In the genomic region with DNA sequence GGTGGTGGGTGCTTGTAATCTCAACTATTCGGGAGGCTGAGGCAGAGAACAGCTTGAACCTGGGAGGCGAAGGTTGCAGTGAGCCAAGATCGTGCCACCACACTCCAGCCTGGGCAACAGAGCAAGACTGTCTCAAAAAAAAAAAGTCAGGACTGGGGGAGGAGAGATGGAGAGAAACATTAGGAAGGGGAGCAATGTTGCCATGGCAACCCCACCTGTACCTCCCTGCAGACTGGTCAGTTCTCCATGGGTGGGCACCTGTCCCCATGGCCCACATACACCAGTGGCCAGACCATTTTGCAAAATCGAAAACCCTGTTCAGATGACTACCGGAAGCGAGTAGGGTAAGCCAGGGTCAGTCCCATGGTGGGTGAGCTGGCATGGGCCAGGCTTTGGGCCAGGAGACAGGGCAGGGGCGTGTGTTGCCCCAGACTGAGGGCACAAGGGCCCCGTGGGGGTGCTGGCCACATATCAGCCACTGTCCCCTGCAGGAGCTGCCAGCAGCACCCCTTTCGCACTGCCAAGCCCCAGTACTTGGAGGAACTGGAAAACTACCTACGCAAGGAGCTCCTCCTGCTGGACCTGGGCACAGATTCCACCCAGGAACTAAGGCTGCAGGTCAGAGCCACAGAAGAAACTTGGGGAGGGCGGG, we compare ENCODE assay signal across 17 cellular contexts. TPM values are rescaled to one million over a fixed set of nuclear protein-coding genes. Genes with fewer than 3 reads are reported as not detected.
DNase-seq lines count a peak whose midpoint lies in the region; ATAC-seq, FAIRE-seq and TF ChIP-seq lines count a peak whose summit lies in the region.
"Had no signal": no experiment of that assay in that cellular context is flagged by ENCODE, and none has a peak within 500 bp of the region (broad histone marks: within the 10 kb centered on the region; RNA-seq: fewer than 3 reads in every experiment).

No MANE protein-coding gene starts in this region.

- BruUV-seq in HepG2 (replicated peaks; lab: Mats Ljungman, UMichigan) (no TSS peak), endothelial cell of umbilical vein (replicated peaks; lab: Mats Ljungman, UMichigan) (no TSS peak)

- TF ChIP-seq POLR2A in HepG2 (IDR thresholded peaks at IDR 0.05; ENCODE audit: insufficient read depth in 1 of 2, low read depth in 2 of 2, low read length in 2 of 2) = no peak
- no peak for TF ChIP-seq POLR2A in right lobe of liver (IDR thresholded peaks at IDR 0.05)
- no peak for TF ChIP-seq POLR2A in endothelial cell of umbilical vein (IDR thresholded peaks at IDR 0.05; ENCODE audit: low read depth, low read length)

- in situ Hi-C loops in HepG2 (cut with HindIII; ENCODE audit: extremely low pct_ligation_motif_present, low pct_unique_long_range_greater_than_20kb) = no loop called here

- ATAC-seq in HepG2 = no peak
- no peak for ATAC-seq in right lobe of liver
- ATAC-seq in HG03280 (IDR thresholded peaks at IDR 0.05; ENCODE audit: unreplicated experiment) = no peak
- ATAC-seq: A549 had no signal

- CTCF ChIA-PET in HepG2 (lab: Yijun Ruan, JAX; ENCODE audit: low intra/inter-chr PET ratio, low total read pairs) = no interaction called here
- CTCF ChIA-PET in endothelial cell of umbilical vein (lab: Charles Lee) = interaction anchor here (0.6 to 1.2 kb wide), 4 partner anchors 51 to 148 kb away, joined by 3 to 4 read pairs (median 4); no protein-coding TSS in a partner anchor

- H4K20me1 ChIP-seq in HepG2 (ENCODE audit: insufficient read depth, low read length) (no peaks in the 10 kb centered on the region), endothelial cell of umbilical vein (replicated peaks; ENCODE audit: control insufficient read depth, extremely low read depth, insufficient read depth, low read length) (no peaks in the 10 kb centered on the region)

- POLR2A ChIA-PET in HepG2 (lab: Yijun Ruan, JAX) = interaction anchor here (0.6 to 0.9 kb wide), 2 partner anchors 13 to 149 kb away, joined by 3 to 4 read pairs; no protein-coding TSS in a partner anchor
- POLR2A ChIA-PET in endothelial cell of umbilical vein (lab: Charles Lee) = no interaction called here

- WGBS in HepG2 (ENCODE audit: low lambda C conversion rate) = 68% methylated on average over 7 of the region's 11 CpGs
- WGBS in right lobe of liver (ENCODE audit: insufficient coverage, low coverage, low lambda C conversion rate, missing lambda C conversion rate) = 93% methylated on average over 3 of the region's 11 CpGs

- H3K27me3 ChIP-seq in HepG2 (ENCODE audit: control insufficient read depth in 1 of 2, insufficient read depth in 2 of 2, low read length in 2 of 2) (peaks cover 0 to 2% of the 10 kb centered on the region in 2 experiments; a peak in 1 of 5 replicates), right lobe of liver (no peaks in the 10 kb centered on the region), endothelial cell of umbilical vein (ENCODE audit: control insufficient read depth in 2 of 2, insufficient read depth in 2 of 2, low read length in 2 of 2) (no peaks in the 10 kb centered on the region)

- H2AFZ ChIP-seq in HepG2 (ENCODE audit: low read length) = no peak overlapping the region
- H2AFZ ChIP-seq in endothelial cell of umbilical vein (ENCODE audit: low read depth, low read length) = no peak overlapping the region

- TF ChIP-seq CTCF in HepG2 (CRISPR knock-in tag; IDR thresholded peaks at IDR 0.05) = 0 out of 2 replicates have a peak, but pooled peaks have one; percentile 16
- no peak for TF ChIP-seq CTCF in right lobe of liver (IDR thresholded peaks at IDR 0.05)
- TF ChIP-seq CTCF in endothelial cell of umbilical vein (IDR thresholded peaks at IDR 0.05; ENCODE audit: extremely low read depth in 1 of 2, insufficient read depth in 1 of 2, low read depth in 1 of 2, low read length in 2 of 2) = no peak

- H3K27ac ChIP-seq in HepG2 (ENCODE audit: extremely low read length, insufficient read depth, low read length) (no peak overlapping the region), right lobe of liver (no peak overlapping the region), endothelial cell of umbilical vein (ENCODE audit: insufficient read depth, low read depth, low read length) (no peak overlapping the region)
- H3K27ac ChIP-seq: 22Rv1, A549, C4-2B had no signal

- intact Hi-C loops in HepG2 (cut with micrococcal nuclease; ENCODE audit: unreplicated experiment) (no loop called here), right lobe of liver (cut with DNase I) (loop anchor here in 1 of 2 donors (10.0 kb wide), 1 partner anchor 104 kb away; no protein-coding TSS in a partner anchor), endothelial cell of umbilical vein (cut with micrococcal nuclease) (no loop called here), cardiac septum (cut with DNase I) (no loop called here)

- H3K4me1 ChIP-seq in HepG2 (ENCODE audit: insufficient read depth, low read length) (peaks cover 31% of the 10 kb centered on the region), right lobe of liver (peaks cover 0 to 3% (median 0%) of the 10 kb centered on the region in 4 donors), endothelial cell of umbilical vein (ENCODE audit: control insufficient read depth, extremely low read depth, insufficient read depth, low read length) (no peaks in the 10 kb centered on the region)
- H3K4me1 ChIP-seq: A549 had no signal

- dilution Hi-C loops in endothelial cell of umbilical vein (cut with MboI; ENCODE audit: extremely low pct_ligation_motif_present, low sequenced_read_pairs) = no loop called here

- H3K9me1 ChIP-seq in endothelial cell of umbilical vein (replicated peaks; ENCODE audit: control insufficient read depth, extremely low read depth, insufficient read depth, low read length) = no peaks in the 10 kb centered on the region

- no peak overlapping the region for H3K4me2 ChIP-seq in HepG2 (ENCODE audit: low read depth, low read length)
- no peak overlapping the region for H3K4me2 ChIP-seq in endothelial cell of umbilical vein (ENCODE audit: insufficient read depth, low read length)
- H3K4me2 ChIP-seq: A549 had no signal

- H3K9ac ChIP-seq in HepG2 (ENCODE audit: insufficient read depth, low read depth, low read length) (no peak overlapping the region), endothelial cell of umbilical vein (replicated peaks; ENCODE audit: extremely low read depth, insufficient read depth, low read length) (peak overlapping the region; percentile 3)

- no peaks in the 10 kb centered on the region for H3K9me3 ChIP-seq in HepG2 (ENCODE audit: low read length)
- no peaks in the 10 kb centered on the region for H3K9me3 ChIP-seq in right lobe of liver
- no peaks in the 10 kb centered on the region for H3K9me3 ChIP-seq in endothelial cell of umbilical vein (replicated peaks; ENCODE audit: control insufficient read depth, insufficient read depth, low read length)
- H3K9me3 ChIP-seq: A549 had no signal

- H3K36me3 ChIP-seq in HepG2 (replicated peaks in 1 of 2; ENCODE audit: control insufficient read depth in 1 of 2, insufficient read depth in 2 of 2, low read length in 2 of 2) (no peaks in the 10 kb centered on the region), right lobe of liver (no peaks in the 10 kb centered on the region), endothelial cell of umbilical vein (ENCODE audit: control insufficient read depth in 2 of 2, extremely low read depth in 1 of 2, insufficient read depth in 2 of 2, low read length in 2 of 2) (no peaks in the 10 kb centered on the region)

- no peak for TF ChIP-seq RAD21 in HepG2 (CRISPR knock-in tag; IDR thresholded peaks at IDR 0.05)

- H3K4me3 ChIP-seq in HepG2 (replicated peaks in 1 of 3; ENCODE audit: insufficient read depth in 1 of 3, low read depth in 2 of 3, low read length in 3 of 3) (no peak overlapping the region), right lobe of liver (no peak overlapping the region), endothelial cell of umbilical vein (replicated peaks in 1 of 3; ENCODE audit: insufficient read depth in 1 of 3, low read depth in 1 of 3, low read length in 3 of 3) (no peak overlapping the region)
- H3K4me3 ChIP-seq: A549 had no signal

- FAIRE-seq in HepG2 (lab: Jason Lieb, UNC) (no peak), endothelial cell of umbilical vein (lab: Jason Lieb, UNC) (no peak)
- FAIRE-seq: A549 had no signal

- DNase-seq in HepG2 (ENCODE audit: low spot score) (no peak), right lobe of liver (no peak), endothelial cell of umbilical vein (ENCODE audit: low read depth, low spot score) (no peak), islet precursor cell (no peak), cardiac septum (ENCODE audit: low spot score) (no peak)
- DNase-seq: AML-193; CD4-positive, alpha-beta T cell; DMS79 treated with DMSO at 0.1 percent for 48 hours; GF-D8; GOT3; H7; IMR-90; KBM-7 had no signal

- no peaks in the 10 kb centered on the region for H3K79me2 ChIP-seq in HepG2 (ENCODE audit: insufficient read depth, low read length)
- H3K79me2 ChIP-seq in endothelial cell of umbilical vein (ENCODE audit: control insufficient read depth, insufficient read depth, low read length) = no peaks in the 10 kb centered on the region

- TF ChIP-seq EP300 in HepG2 (IDR thresholded peaks at IDR 0.05; ENCODE audit: low read depth in 2 of 2, low read length in 2 of 2) (no peak), HepG2 (CRISPR knock-in tag; IDR thresholded peaks at IDR 0.05; ENCODE audit: borderline replicate concordance) (no peak)

RNA-seq across cellular contexts. Expression of gene TSNAXIP1, which starts 14.0 kb away (rescaled TPM):
- total RNA-seq in HepG2 (2016; rRNA removed; fragmentation: Illumina TruSeq; extraction: Trizol) (0.10 and 0.86 TPM in 2 replicates), right lobe of liver (1 to 10 TPM in 3 of 6 experiments, under 1 TPM in 3; 0.42 to 1.2 (median 0.99) TPM), endothelial cell of umbilical vein (0.95 and 1.0 TPM in 2 replicates), cardiac septum (0.51 TPM)
- 0.18 TPM in 1 of 2 replicates, not detected in the other for total RNA-seq in HepG2 (2016; cell fraction: cytosol; rRNA removed; fragmentation: Illumina TruSeq; extraction: Trizol; ENCODE audit: low read depth)
- total RNA-seq in HepG2 (2016; cell fraction: insoluble cytoplasmic fraction; rRNA removed; fragmentation: Illumina TruSeq; extraction: Trizol) = 0.10 and 0.93 TPM in 2 replicates
- 0.24 and 0.25 TPM in 2 replicates for total RNA-seq in HepG2 (2016; cell fraction: membrane; rRNA removed; fragmentation: Illumina TruSeq; extraction: Trizol)
- total RNA-seq in HepG2 (2016; cell fraction: nucleus; rRNA removed; fragmentation: Illumina TruSeq; extraction: Trizol) = 0.84 and 1.0 TPM in 2 replicates
- polyA plus RNA-seq in HepG2 (2011; rRNA removed) (0.37 and 0.61 TPM in 2 replicates), endothelial cell of umbilical vein (1.0 and 1.2 TPM in 2 replicates)
- polyA plus RNA-seq in HepG2 (2011; cell fraction: cytosol; rRNA removed) = 0.09 and 0.17 TPM in 2 replicates
- 4.3 and 5.3 TPM in 2 replicates for polyA plus RNA-seq in HepG2 (2011; cell fraction: nucleus; rRNA removed)
- polyA plus RNA-seq in HepG2 (2012) = 0.23 and 0.63 TPM in 2 replicates
- polyA plus RNA-seq in HepG2 (2016; cell fraction: cytosol; fragmentation: Illumina TruSeq; extraction: Trizol; ENCODE audit: low read depth) = 0.10 TPM in 1 of 2 replicates, not detected in the other
- 0.16 and 0.74 TPM in 2 replicates for polyA plus RNA-seq in HepG2 (2016; cell fraction: insoluble cytoplasmic fraction; fragmentation: Illumina TruSeq; extraction: Trizol; ENCODE audit: low read depth)
- 0.08 TPM in 1 of 2 replicates, not detected in the other for polyA plus RNA-seq in HepG2 (2016; cell fraction: membrane; fragmentation: Illumina TruSeq; extraction: Trizol; ENCODE audit: low read depth)
- polyA plus RNA-seq in HepG2 (2016; cell fraction: nucleus; fragmentation: Illumina TruSeq; extraction: Trizol; ENCODE audit: insufficient read depth, low read depth) = 3.4 and 4.5 TPM in 2 replicates
- 0.06 and 0.37 TPM in 2 replicates for polyA minus RNA-seq in HepG2 (2011; rRNA and poly(A)+ RNA removed; ENCODE audit: low replicate concordance)
- not detected in 2 replicates for polyA minus RNA-seq in HepG2 (2011; cell fraction: cytosol; rRNA and poly(A)+ RNA removed)
- polyA minus RNA-seq in HepG2 (2011; cell fraction: nucleus; rRNA and poly(A)+ RNA removed) = 0.39 and 2.0 TPM in 2 replicates
- polyA plus RNA-seq in endothelial cell of umbilical vein (2011; cell fraction: cytosol; rRNA removed) = 0.32 and 0.79 TPM in 2 replicates
- polyA plus RNA-seq in endothelial cell of umbilical vein (2011; cell fraction: nucleus; rRNA removed) = 16.7 and 17.7 TPM in 2 replicates
- polyA plus RNA-seq in endothelial cell of umbilical vein (2012) = 0.79 and 0.88 TPM in 2 replicates
- polyA minus RNA-seq in endothelial cell of umbilical vein = 0.62 and 1.2 TPM in 2 replicates
- not detected for polyA minus RNA-seq in endothelial cell of umbilical vein (2011; cell fraction: cytosol; rRNA and poly(A)+ RNA removed)
- 0.38 and 1.7 TPM in 2 replicates for polyA minus RNA-seq in endothelial cell of umbilical vein (2011; cell fraction: nucleus; rRNA and poly(A)+ RNA removed)

RNA-seq across cellular contexts. Expression of gene RANBP10, which starts 14.4 kb away (rescaled TPM):
- total RNA-seq in HepG2 (2016; rRNA removed; fragmentation: Illumina TruSeq; extraction: Trizol) (8.5 and 9.2 TPM in 2 replicates), right lobe of liver (10 to 100 TPM; 15.1 to 38.4 (median 22.7) TPM), endothelial cell of umbilical vein (20.6 and 25.6 TPM in 2 replicates), cardiac septum (16.4 TPM)
- 2.6 and 3.0 TPM in 2 replicates for total RNA-seq in HepG2 (2016; cell fraction: cytosol; rRNA removed; fragmentation: Illumina TruSeq; extraction: Trizol; ENCODE audit: low read depth)
- 8.1 and 8.8 TPM in 2 replicates for total RNA-seq in HepG2 (2016; cell fraction: insoluble cytoplasmic fraction; rRNA removed; fragmentation: Illumina TruSeq; extraction: Trizol)
- total RNA-seq in HepG2 (2016; cell fraction: membrane; rRNA removed; fragmentation: Illumina TruSeq; extraction: Trizol) = 5.7 and 5.9 TPM in 2 replicates
- 8.9 and 11.2 TPM in 2 replicates for total RNA-seq in HepG2 (2016; cell fraction: nucleus; rRNA removed; fragmentation: Illumina TruSeq; extraction: Trizol)
- polyA plus RNA-seq in HepG2 (2011; rRNA removed) (22.7 and 24.5 TPM in 2 replicates), endothelial cell of umbilical vein (28.3 and 28.8 TPM in 2 replicates)
- polyA plus RNA-seq in HepG2 (2011; cell fraction: cytosol; rRNA removed) = 9.5 and 10.5 TPM in 2 replicates
- 48.8 and 55.7 TPM in 2 replicates for polyA plus RNA-seq in HepG2 (2011; cell fraction: nucleus; rRNA removed)
- polyA plus RNA-seq in HepG2 (2012) = 11.9 and 17.0 TPM in 2 replicates
- polyA plus RNA-seq in HepG2 (2016; cell fraction: cytosol; fragmentation: Illumina TruSeq; extraction: Trizol; ENCODE audit: low read depth) = 1.5 and 1.6 TPM in 2 replicates
- polyA plus RNA-seq in HepG2 (2016; cell fraction: insoluble cytoplasmic fraction; fragmentation: Illumina TruSeq; extraction: Trizol; ENCODE audit: low read depth) = 8.5 and 11.6 TPM in 2 replicates
- 3.3 and 3.6 TPM in 2 replicates for polyA plus RNA-seq in HepG2 (2016; cell fraction: membrane; fragmentation: Illumina TruSeq; extraction: Trizol; ENCODE audit: low read depth)
- polyA plus RNA-seq in HepG2 (2016; cell fraction: nucleus; fragmentation: Illumina TruSeq; extraction: Trizol; ENCODE audit: insufficient read depth, low read depth) = 29.7 and 31.1 TPM in 2 replicates
- polyA minus RNA-seq in HepG2 (2011; rRNA and poly(A)+ RNA removed; ENCODE audit: low replicate concordance) = 28.0 and 40.9 TPM in 2 replicates
- polyA minus RNA-seq in HepG2 (2011; cell fraction: cytosol; rRNA and poly(A)+ RNA removed) = 8.3 and 9.2 TPM in 2 replicates
- polyA minus RNA-seq in HepG2 (2011; cell fraction: nucleus; rRNA and poly(A)+ RNA removed) = 16.2 and 20.8 TPM in 2 replicates
- 16.6 and 17.2 TPM in 2 replicates for polyA plus RNA-seq in endothelial cell of umbilical vein (2011; cell fraction: cytosol; rRNA removed)
- polyA plus RNA-seq in endothelial cell of umbilical vein (2011; cell fraction: nucleus; rRNA removed) = 62.4 and 65.0 TPM in 2 replicates
- 15.2 and 15.6 TPM in 2 replicates for polyA plus RNA-seq in endothelial cell of umbilical vein (2012)
- 39.8 and 43.8 TPM in 2 replicates for polyA minus RNA-seq in endothelial cell of umbilical vein
- 7.4 TPM for polyA minus RNA-seq in endothelial cell of umbilical vein (2011; cell fraction: cytosol; rRNA and poly(A)+ RNA removed)
- polyA minus RNA-seq in endothelial cell of umbilical vein (2011; cell fraction: nucleus; rRNA and poly(A)+ RNA removed) = 22.9 and 25.6 TPM in 2 replicates

RNA-seq across cellular contexts. Expression of gene THAP11, which starts 21.4 kb away (rescaled TPM):
- total RNA-seq in HepG2 (2016; rRNA removed; fragmentation: Illumina TruSeq; extraction: Trizol) (53.4 and 53.8 TPM in 2 replicates), right lobe of liver (10 to 100 TPM in 4 of 6 experiments, 1 to 10 TPM in 2; 8.9 to 23.9 (median 11.7) TPM), endothelial cell of umbilical vein (22.6 and 24.0 TPM in 2 replicates), cardiac septum (23.0 TPM)
- 48.1 and 65.0 TPM in 2 replicates for total RNA-seq in HepG2 (2016; cell fraction: cytosol; rRNA removed; fragmentation: Illumina TruSeq; extraction: Trizol; ENCODE audit: low read depth)
- total RNA-seq in HepG2 (2016; cell fraction: insoluble cytoplasmic fraction; rRNA removed; fragmentation: Illumina TruSeq; extraction: Trizol) = 54.0 and 55.5 TPM in 2 replicates
- 91.2 and 112 TPM in 2 replicates for total RNA-seq in HepG2 (2016; cell fraction: membrane; rRNA removed; fragmentation: Illumina TruSeq; extraction: Trizol)
- 18.7 and 22.3 TPM in 2 replicates for total RNA-seq in HepG2 (2016; cell fraction: nucleus; rRNA removed; fragmentation: Illumina TruSeq; extraction: Trizol)
- polyA plus RNA-seq in HepG2 (2011; rRNA removed) (44.2 and 45.5 TPM in 2 replicates), endothelial cell of umbilical vein (25.9 and 27.5 TPM in 2 replicates)
- polyA plus RNA-seq in HepG2 (2011; cell fraction: cytosol; rRNA removed) = 45.9 and 53.3 TPM in 2 replicates
- polyA plus RNA-seq in HepG2 (2011; cell fraction: nucleus; rRNA removed) = 22.1 and 23.2 TPM in 2 replicates
- polyA plus RNA-seq in HepG2 (2012) = 25.9 and 34.6 TPM in 2 replicates
- polyA plus RNA-seq in HepG2 (2016; cell fraction: cytosol; fragmentation: Illumina TruSeq; extraction: Trizol; ENCODE audit: low read depth) = 42.2 and 59.3 TPM in 2 replicates
- 50.1 and 54.2 TPM in 2 replicates for polyA plus RNA-seq in HepG2 (2016; cell fraction: insoluble cytoplasmic fraction; fragmentation: Illumina TruSeq; extraction: Trizol; ENCODE audit: low read depth)
- polyA plus RNA-seq in HepG2 (2016; cell fraction: membrane; fragmentation: Illumina TruSeq; extraction: Trizol; ENCODE audit: low read depth) = 66.6 and 83.2 TPM in 2 replicates
- 28.8 and 33.3 TPM in 2 replicates for polyA plus RNA-seq in HepG2 (2016; cell fraction: nucleus; fragmentation: Illumina TruSeq; extraction: Trizol; ENCODE audit: insufficient read depth, low read depth)
- 45.1 and 58.5 TPM in 2 replicates for polyA minus RNA-seq in HepG2 (2011; rRNA and poly(A)+ RNA removed; ENCODE audit: low replicate concordance)
- polyA minus RNA-seq in HepG2 (2011; cell fraction: cytosol; rRNA and poly(A)+ RNA removed) = 26.7 and 28.4 TPM in 2 replicates
- 8.2 and 9.8 TPM in 2 replicates for polyA minus RNA-seq in HepG2 (2011; cell fraction: nucleus; rRNA and poly(A)+ RNA removed)
- 23.3 and 26.1 TPM in 2 replicates for polyA plus RNA-seq in endothelial cell of umbilical vein (2011; cell fraction: cytosol; rRNA removed)
- polyA plus RNA-seq in endothelial cell of umbilical vein (2011; cell fraction: nucleus; rRNA removed) = 9.1 and 9.6 TPM in 2 replicates
- polyA plus RNA-seq in endothelial cell of umbilical vein (2012) = 19.6 and 20.1 TPM in 2 replicates
- 17.4 and 21.1 TPM in 2 replicates for polyA minus RNA-seq in endothelial cell of umbilical vein
- 32.5 TPM for polyA minus RNA-seq in endothelial cell of umbilical vein (2011; cell fraction: cytosol; rRNA and poly(A)+ RNA removed)
- 3.2 and 4.6 TPM in 2 replicates for polyA minus RNA-seq in endothelial cell of umbilical vein (2011; cell fraction: nucleus; rRNA and poly(A)+ RNA removed)

RNA-seq across cellular contexts. Expression of gene NUTF2, which starts 26.0 kb away (rescaled TPM):
- total RNA-seq in HepG2 (2016; rRNA removed; fragmentation: Illumina TruSeq; extraction: Trizol) (214 and 224 TPM in 2 replicates), right lobe of liver (10 to 100 TPM; 23.4 to 67.8 (median 33.9) TPM), endothelial cell of umbilical vein (199 and 208 TPM in 2 replicates), cardiac septum (87.1 TPM)
- total RNA-seq in HepG2 (2016; cell fraction: cytosol; rRNA removed; fragmentation: Illumina TruSeq; extraction: Trizol; ENCODE audit: low read depth) = 79.7 and 100.0 TPM in 2 replicates
- total RNA-seq in HepG2 (2016; cell fraction: insoluble cytoplasmic fraction; rRNA removed; fragmentation: Illumina TruSeq; extraction: Trizol) = 209 and 229 TPM in 2 replicates
- 120 and 150 TPM in 2 replicates for total RNA-seq in HepG2 (2016; cell fraction: membrane; rRNA removed; fragmentation: Illumina TruSeq; extraction: Trizol)
- 79.9 and 90.1 TPM in 2 replicates for total RNA-seq in HepG2 (2016; cell fraction: nucleus; rRNA removed; fragmentation: Illumina TruSeq; extraction: Trizol)
- polyA plus RNA-seq in HepG2 (2011; rRNA removed) (168 and 198 TPM in 2 replicates), endothelial cell of umbilical vein (273 and 425 TPM in 2 replicates)
- polyA plus RNA-seq in HepG2 (2011; cell fraction: cytosol; rRNA removed) = 212 and 299 TPM in 2 replicates
- 132 and 146 TPM in 2 replicates for polyA plus RNA-seq in HepG2 (2011; cell fraction: nucleus; rRNA removed)
- 140 and 216 TPM in 2 replicates for polyA plus RNA-seq in HepG2 (2012)
- polyA plus RNA-seq in HepG2 (2016; cell fraction: cytosol; fragmentation: Illumina TruSeq; extraction: Trizol; ENCODE audit: low read depth) = 108 and 138 TPM in 2 replicates
- 277 and 305 TPM in 2 replicates for polyA plus RNA-seq in HepG2 (2016; cell fraction: insoluble cytoplasmic fraction; fragmentation: Illumina TruSeq; extraction: Trizol; ENCODE audit: low read depth)
- polyA plus RNA-seq in HepG2 (2016; cell fraction: membrane; fragmentation: Illumina TruSeq; extraction: Trizol; ENCODE audit: low read depth) = 139 and 154 TPM in 2 replicates
- 173 and 182 TPM in 2 replicates for polyA plus RNA-seq in HepG2 (2016; cell fraction: nucleus; fragmentation: Illumina TruSeq; extraction: Trizol; ENCODE audit: insufficient read depth, low read depth)
- polyA minus RNA-seq in HepG2 (2011; rRNA and poly(A)+ RNA removed; ENCODE audit: low replicate concordance) = 366 and 394 TPM in 2 replicates
- 157 and 165 TPM in 2 replicates for polyA minus RNA-seq in HepG2 (2011; cell fraction: cytosol; rRNA and poly(A)+ RNA removed)
- 60.0 and 81.7 TPM in 2 replicates for polyA minus RNA-seq in HepG2 (2011; cell fraction: nucleus; rRNA and poly(A)+ RNA removed)
- 422 and 462 TPM in 2 replicates for polyA plus RNA-seq in endothelial cell of umbilical vein (2011; cell fraction: cytosol; rRNA removed)
- polyA plus RNA-seq in endothelial cell of umbilical vein (2011; cell fraction: nucleus; rRNA removed) = 203 and 229 TPM in 2 replicates
- polyA plus RNA-seq in endothelial cell of umbilical vein (2012) = 317 and 338 TPM in 2 replicates
- polyA minus RNA-seq in endothelial cell of umbilical vein = 350 and 402 TPM in 2 replicates
- 183 TPM for polyA minus RNA-seq in endothelial cell of umbilical vein (2011; cell fraction: cytosol; rRNA and poly(A)+ RNA removed)
- 67.7 and 85.7 TPM in 2 replicates for polyA minus RNA-seq in endothelial cell of umbilical vein (2011; cell fraction: nucleus; rRNA and poly(A)+ RNA removed)

RNA-seq across cellular contexts. Expression of gene CENPT, which starts 26.8 kb away (rescaled TPM):
- total RNA-seq in HepG2 (2016; rRNA removed; fragmentation: Illumina TruSeq; extraction: Trizol) (24.8 and 43.3 TPM in 2 replicates), right lobe of liver (10 to 100 TPM; 12.2 to 21.1 (median 18.2) TPM), endothelial cell of umbilical vein (57.5 and 60.3 TPM in 2 replicates), cardiac septum (27.9 TPM)
- 11.2 and 11.7 TPM in 2 replicates for total RNA-seq in HepG2 (2016; cell fraction: cytosol; rRNA removed; fragmentation: Illumina TruSeq; extraction: Trizol; ENCODE audit: low read depth)
- total RNA-seq in HepG2 (2016; cell fraction: insoluble cytoplasmic fraction; rRNA removed; fragmentation: Illumina TruSeq; extraction: Trizol) = 22.8 and 43.9 TPM in 2 replicates
- 7.4 and 8.2 TPM in 2 replicates for total RNA-seq in HepG2 (2016; cell fraction: membrane; rRNA removed; fragmentation: Illumina TruSeq; extraction: Trizol)
- total RNA-seq in HepG2 (2016; cell fraction: nucleus; rRNA removed; fragmentation: Illumina TruSeq; extraction: Trizol) = 43.8 and 49.8 TPM in 2 replicates
- polyA plus RNA-seq in HepG2 (2011; rRNA removed) (40.9 and 51.3 TPM in 2 replicates), endothelial cell of umbilical vein (61.3 and 70.3 TPM in 2 replicates)
- polyA plus RNA-seq in HepG2 (2011; cell fraction: cytosol; rRNA removed) = 17.4 and 28.9 TPM in 2 replicates
- 414 and 516 TPM in 2 replicates for polyA plus RNA-seq in HepG2 (2011; cell fraction: nucleus; rRNA removed)
- polyA plus RNA-seq in HepG2 (2012) = 22.1 and 28.1 TPM in 2 replicates
- 3.3 and 4.0 TPM in 2 replicates for polyA plus RNA-seq in HepG2 (2016; cell fraction: cytosol; fragmentation: Illumina TruSeq; extraction: Trizol; ENCODE audit: low read depth)
- 22.0 and 24.2 TPM in 2 replicates for polyA plus RNA-seq in HepG2 (2016; cell fraction: insoluble cytoplasmic fraction; fragmentation: Illumina TruSeq; extraction: Trizol; ENCODE audit: low read depth)
- polyA plus RNA-seq in HepG2 (2016; cell fraction: membrane; fragmentation: Illumina TruSeq; extraction: Trizol; ENCODE audit: low read depth) = 4.4 and 6.6 TPM in 2 replicates
- 153 and 170 TPM in 2 replicates for polyA plus RNA-seq in HepG2 (2016; cell fraction: nucleus; fragmentation: Illumina TruSeq; extraction: Trizol; ENCODE audit: insufficient read depth, low read depth)
- polyA minus RNA-seq in HepG2 (2011; rRNA and poly(A)+ RNA removed; ENCODE audit: low replicate concordance) = 38.6 and 47.8 TPM in 2 replicates
- 8.8 and 11.4 TPM in 2 replicates for polyA minus RNA-seq in HepG2 (2011; cell fraction: cytosol; rRNA and poly(A)+ RNA removed)
- polyA minus RNA-seq in HepG2 (2011; cell fraction: nucleus; rRNA and poly(A)+ RNA removed) = 35.9 and 44.5 TPM in 2 replicates
- 29.6 and 37.1 TPM in 2 replicates for polyA plus RNA-seq in endothelial cell of umbilical vein (2011; cell fraction: cytosol; rRNA removed)
- 432 and 495 TPM in 2 replicates for polyA plus RNA-seq in endothelial cell of umbilical vein (2011; cell fraction: nucleus; rRNA removed)
- polyA plus RNA-seq in endothelial cell of umbilical vein (2012) = 43.0 and 54.3 TPM in 2 replicates
- 28.7 and 40.5 TPM in 2 replicates for polyA minus RNA-seq in endothelial cell of umbilical vein
- 19.8 TPM for polyA minus RNA-seq in endothelial cell of umbilical vein (2011; cell fraction: cytosol; rRNA and poly(A)+ RNA removed)
- polyA minus RNA-seq in endothelial cell of umbilical vein (2011; cell fraction: nucleus; rRNA and poly(A)+ RNA removed) = 39.4 and 54.5 TPM in 2 replicates
